Comparison of ENCODE assay signal across 24 cellular contexts in the genomic region with DNA sequence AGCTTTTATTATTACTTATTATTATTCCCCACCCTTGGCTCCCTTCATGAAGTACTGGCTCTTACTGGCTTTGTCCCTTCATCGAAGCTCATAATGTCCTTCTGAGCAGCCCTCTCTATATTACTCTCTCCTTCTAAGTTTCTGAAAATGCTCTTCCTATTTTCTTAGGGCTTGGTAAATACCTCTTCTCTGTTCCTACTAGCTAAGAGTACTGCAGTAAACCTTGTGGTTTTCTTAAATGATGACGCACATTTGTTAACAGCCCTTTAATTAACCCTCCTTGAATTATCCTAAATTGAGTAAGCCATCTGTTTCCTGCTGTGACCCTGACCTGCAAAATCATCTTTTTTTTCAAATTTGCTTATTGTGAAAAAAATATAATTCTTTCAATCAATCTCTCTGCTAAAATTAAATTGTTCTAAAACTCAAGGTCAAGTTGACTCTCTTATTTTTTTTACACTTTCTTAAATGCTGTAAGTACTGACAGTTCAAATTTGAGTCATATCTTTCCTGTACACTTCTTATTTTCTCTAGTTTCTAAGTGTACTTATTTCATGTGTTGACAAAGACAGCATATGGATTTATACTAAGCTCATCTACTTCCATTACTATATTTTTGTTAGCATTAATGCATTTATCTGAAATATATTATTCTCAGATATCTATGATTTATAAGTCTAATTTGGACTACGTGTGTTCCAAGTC.
A peak's percentile ranks its signal among the peaks of the same experiment; 100 is the strongest.
DNase-seq lines count a peak whose midpoint lies in the region; TF ChIP-seq lines count a peak whose summit lies in the region.
"Had no signal": no experiment of that assay in that cellular context is flagged by ENCODE, and none has a peak within 500 bp of the region (broad histone marks: within the 10 kb centered on the region; RNA-seq: fewer than 3 reads in every experiment).

No MANE protein-coding gene starts in this region.

- TF ChIP-seq CTCF in OCI-LY7 (conservative IDR thresholded peaks at IDR 0.05; ENCODE audit: low read length), result no peak
- TF ChIP-seq CTCF in nephron (IDR thresholded peaks at IDR 0.05; ENCODE audit: unreplicated experiment in 3 of 3), result no peak
- no peak for TF ChIP-seq CTCF in prostate gland (IDR thresholded peaks at IDR 0.05)
- no peak for TF ChIP-seq CTCF in ovary (IDR thresholded peaks at IDR 0.05)

- no peaks in the 10 kb centered on the region for H3K27me3 Mint-ChIP-seq in nephron (ENCODE audit: low read depth)
- H3K27me3 Mint-ChIP-seq: naive thymus-derived CD8-positive, alpha-beta T cell had no signal

- no TSS peak for BruUV-seq in OCI-LY7 (replicated peaks; lab: Mats Ljungman, UMichigan)

- H4K20me1 ChIP-seq in OCI-LY7 (ENCODE audit: insufficient read depth, low read length), result no peaks in the 10 kb centered on the region

- no peak overlapping the region for H3K4me3 Mint-ChIP-seq in nephron
- H3K4me3 Mint-ChIP-seq: activated T-cell treated with anti-CD3 and anti-CD28 coated beads, Interleukin-2, amount 50 U/mL, for 72 hours; naive thymus-derived CD8-positive, alpha-beta T cell had no signal

- CTCF ChIA-PET in OCI-LY7 (lab: Charles Lee; ENCODE audit: unreplicated experiment), result no interaction called here

- intact Hi-C loops in OCI-LY7 (cut with micrococcal nuclease; ENCODE audit: unreplicated experiment) (loop anchor here (2.0 to 10.0 kb wide), 2 partner anchors 138 to 192 kb away; no protein-coding TSS in a partner anchor), prostate gland (cut with DNase I) (no loop called here), ovary (cut with DNase I) (no loop called here)

- no peak for TF ChIP-seq EP300 in ovary (IDR thresholded peaks at IDR 0.05)

- TF ChIP-seq POLR2A in prostate gland (IDR thresholded peaks at IDR 0.05) (no peak), ovary (IDR thresholded peaks at IDR 0.05) (no peak)

- WGBS in prostate gland, result 43% methylated on average over 3 of the region's 3 CpGs
- WGBS in ovary, 3 donors, result 22 to 33% (median 31%) methylated on average over 3 of the region's 3 CpGs

- no peaks in the 10 kb centered on the region for H3K9me2 ChIP-seq in OCI-LY7 (ENCODE audit: insufficient read depth, low read length)

- peak overlapping the region; percentile 96 for H2AFZ ChIP-seq in OCI-LY7 (ENCODE audit: low read length)

- POLR2A ChIA-PET in OCI-LY7 (lab: Charles Lee), result interaction anchor here (0.6 to 1.8 kb wide), 21 partner anchors 9 to 633 kb away, joined by 3 to 14 read pairs (median 4); no protein-coding TSS in a partner anchor

- peak overlapping the region; percentile 56 for H3K27ac ChIP-seq in OCI-LY7 (ENCODE audit: low read depth, low read length, poor library complexity, severe bottlenecking)
- no peak overlapping the region for H3K27ac ChIP-seq in prostate gland
- H3K27ac ChIP-seq in ovary, result no peak overlapping the region
- H3K27ac ChIP-seq: ascending aorta, esophagus muscularis mucosa, HL-60, RWPE1, sigmoid colon, vagina had no signal

- peaks cover 4% of the 10 kb centered on the region; the same call in 1 of the 2 replicates for H3K36me3 ChIP-seq in OCI-LY7 (ENCODE audit: insufficient read depth, low read length)
- no peaks in the 10 kb centered on the region for H3K36me3 ChIP-seq in prostate gland
- no peaks in the 10 kb centered on the region for H3K36me3 ChIP-seq in ovary
- H3K36me3 ChIP-seq: ascending aorta, esophagus muscularis mucosa, MG63, sigmoid colon, vagina had no signal

- H3K9me3 ChIP-seq in OCI-LY7 (ENCODE audit: low read length) (peaks cover 43% of the 10 kb centered on the region; the same call in 1 of the 2 replicates), prostate gland (no peaks in the 10 kb centered on the region), ovary (no peaks in the 10 kb centered on the region)
- H3K9me3 ChIP-seq: ascending aorta, esophagus muscularis mucosa, MG63, sigmoid colon, vagina had no signal

- H3K4me1 Mint-ChIP-seq in nephron, result peaks cover 9% of the 10 kb centered on the region
- H3K4me1 Mint-ChIP-seq: naive thymus-derived CD8-positive, alpha-beta T cell had no signal

- H3K36me3 Mint-ChIP-seq in nephron (ENCODE audit: low read depth), result no peaks in the 10 kb centered on the region
- H3K36me3 Mint-ChIP-seq: naive thymus-derived CD8-positive, alpha-beta T cell had no signal

- H3K9me3 Mint-ChIP-seq in nephron, result no peaks in the 10 kb centered on the region

- no peaks in the 10 kb centered on the region for H3K27me3 ChIP-seq in prostate gland (replicated peaks; ENCODE audit: insufficient read depth)
- H3K27me3 ChIP-seq in ovary, result no peaks in the 10 kb centered on the region
- H3K27me3 ChIP-seq: ascending aorta, esophagus muscularis mucosa, MG63, sigmoid colon, vagina had no signal

- H3K27ac Mint-ChIP-seq in nephron, result peak overlapping the region in 2 of 3 experiments; percentile 58 to 75
- H3K27ac Mint-ChIP-seq: activated T-cell treated with anti-CD3 and anti-CD28 coated beads, Interleukin-2, amount 50 U/mL, for 72 hours; naive thymus-derived CD8-positive, alpha-beta T cell had no signal

- DNase-seq in NCI-H1417 (lab: John Stamatoyannopoulos, UW), result peak in 2 of 3 experiments; percentile 11 to 70
- DNase-seq in NCI-H1417 treated with DMSO at 0.1 percent for 48 hours (lab: John Stamatoyannopoulos, UW), result no peak
- peak; percentile 15 for DNase-seq in MV-4-11 (lab: John Stamatoyannopoulos, UW)
- peak; percentile 43 for DNase-seq in OCI-LY7 (ENCODE audit: low spot score)
- no peak for DNase-seq in prostate gland (ENCODE audit: low spot score)
- DNase-seq in NCI-H2081 treated with DMSO at 0.1 percent for 48 hours (lab: John Stamatoyannopoulos, UW), result no peak
- no peak for DNase-seq in ovary
- DNase-seq: activated naive CD4-positive, alpha-beta T cell treated with anti-CD3 and anti-CD28 coated beads, Interleukin-2, amount 50 U/mL, for 16 hours; activated T-cell treated with anti-CD3 and anti-CD28 coated beads, Interleukin-2, amount 50 U/mL, for 72 hours; C1 segment of cervical spinal cord; cerebellar nuclear complex; effector CD8-positive, alpha-beta T cell; kidney glomerular epithelial cell; MG63; naive thymus-derived CD8-positive, alpha-beta T cell; NCI-H526 treated with DMSO at 0.1 percent for 48 hours; sigmoid colon; substantia nigra had no signal

- H3K4me2 ChIP-seq in OCI-LY7 (ENCODE audit: low read length), result peak overlapping the region; percentile 53

- H3K4me1 ChIP-seq in OCI-LY7 (ENCODE audit: insufficient read depth, low read length, poor library complexity, severe bottlenecking), result peaks cover 22% of the 10 kb centered on the region
- H3K4me1 ChIP-seq in prostate gland (replicated peaks), result no peaks in the 10 kb centered on the region
- no peaks in the 10 kb centered on the region for H3K4me1 ChIP-seq in ovary (ENCODE audit: insufficient read depth)
- H3K4me1 ChIP-seq: esophagus muscularis mucosa, sigmoid colon, vagina had no signal

- H3K4me3 ChIP-seq in OCI-LY7 (ENCODE audit: low read depth, low read length, poor library complexity, severe bottlenecking), result peak overlapping the region; percentile 1
- H3K4me3 ChIP-seq in prostate gland, result no peak overlapping the region
- H3K4me3 ChIP-seq in ovary, result no peak overlapping the region
- H3K4me3 ChIP-seq: ascending aorta, esophagus muscularis mucosa, MG63, sigmoid colon, vagina had no signal

- no peaks in the 10 kb centered on the region for H3K79me2 ChIP-seq in OCI-LY7 (ENCODE audit: insufficient read depth, low read depth, low read length)

Comparison
In these comparisons a context has a peak if more than half of its experiments do, and no peak if none do; other contexts are left out.
1. DNase-seq: peak in NCI-H1417 (2 of 3), MV-4-11 (single experiment) and OCI-LY7 (single experiment); none in NCI-H1417 treated with DMSO at 0.1 percent for 48 hours (single experiment), prostate gland (single experiment), NCI-H2081 treated with DMSO at 0.1 percent for 48 hours (single experiment) and ovary (0 of 5).